ENCODE assay signal across 29 cellular contexts in genomic region chr7:47550788-47551470, GRCh38. TPM values are rescaled to one million over a fixed set of nuclear protein-coding genes. Genes with fewer than 3 reads are reported as not detected.
DNase-seq lines count a peak whose midpoint lies in the region; ATAC-seq and TF ChIP-seq lines count a peak whose summit lies in the region.
"Had no signal": no experiment of that assay in that cellular context is flagged by ENCODE, and none has a peak within 500 bp of the region (broad histone marks: within the 10 kb centered on the region; RNA-seq: fewer than 3 reads in every experiment).

No MANE protein-coding gene starts in this region.

- H3K27me3 ChIP-seq in Caco-2 (replicated peaks; ENCODE audit: control insufficient read depth, insufficient read depth, low read length) (no peaks in the 10 kb centered on the region), suprapubic skin (no peaks in the 10 kb centered on the region)
- H3K27me3 ChIP-seq in effector memory CD4-positive, alpha-beta T cell (replicated peaks; ENCODE audit: control insufficient read depth, insufficient read depth, low read length, poor library complexity, severe bottlenecking) = no peaks in the 10 kb centered on the region
- H3K27me3 ChIP-seq: left lung, SJCRH30 had no signal

- TF ChIP-seq EP300 in suprapubic skin (IDR thresholded peaks at IDR 0.05) = no peak

- BruUV-seq in Caco-2 (replicated peaks; lab: Mats Ljungman, UMichigan) = no TSS peak

- H3K27ac Mint-ChIP-seq in Caco-2 (ENCODE audit: unreplicated experiment) (peak overlapping the region; percentile 74), mesothelial cell of epicardium (peak overlapping the region; percentile 78)
- H3K27ac Mint-ChIP-seq: activated CD8-positive, alpha-beta T cell treated with anti-CD3 and anti-CD28 coated beads, Interleukin-2, amount 10 ng/mL, durations not matched to agents 7 days and 5 days; activated T-helper 17 cell treated with anti-CD3 and anti-CD28 coated beads, Interleukin-2, amount 50 U/mL, for 72 hours had no signal

- CTCF ChIA-PET in Caco-2 (lab: Charles Lee) = no interaction called here

- WGBS in suprapubic skin = 65% methylated on average over 11 of the region's 11 CpGs

- H3K9me3 Mint-ChIP-seq in Caco-2 (ENCODE audit: unreplicated experiment) (no peaks in the 10 kb centered on the region), mesothelial cell of epicardium (peaks cover 3% of the 10 kb centered on the region)
- H3K9me3 Mint-ChIP-seq: activated T-helper 17 cell treated with anti-CD3 and anti-CD28 coated beads, Interleukin-2, amount 50 U/mL, for 72 hours; naive thymus-derived CD8-positive, alpha-beta T cell had no signal

- H3K4me3 ChIP-seq in Caco-2 (ENCODE audit: low read depth, low read length) (no peak overlapping the region), coronary artery (peak overlapping the region; percentile 22), suprapubic skin (no peak overlapping the region)
- H3K4me3 ChIP-seq in effector memory CD4-positive, alpha-beta T cell (ENCODE audit: insufficient read depth, low read depth, low read length, poor library complexity, severe bottlenecking) = no peak overlapping the region
- H3K4me3 ChIP-seq: K562, left lung, SJCRH30, skin epidermis had no signal

- no peak for DNase-seq in Caco-2
- no peak for DNase-seq in coronary artery (ENCODE audit: low spot score)
- no peak for DNase-seq in mesothelial cell of epicardium (ENCODE audit: low spot score in 2 of 2, unreplicated experiment in 2 of 2)
- DNase-seq in suprapubic skin (ENCODE audit: low spot score in 2 of 2) = no peak
- DNase-seq in mucosa of gallbladder (ENCODE audit: low spot score) = no peak
- no peak for DNase-seq in effector memory CD4-positive, alpha-beta T cell
- DNase-seq in GM20000 (ENCODE audit: low spot score) = no peak
- DNase-seq: activated CD8-positive, alpha-beta T cell treated with anti-CD3 and anti-CD28 coated beads, Interleukin-2, amount 10 ng/mL, durations not matched to agents 7 days and 5 days; activated naive CD4-positive, alpha-beta T cell treated with anti-CD3 and anti-CD28 coated beads, Interleukin-2, amount 50 U/mL, for 16 hours; C1 segment of cervical spinal cord; cerebellar nuclear complex; DMS79; GDM1; midbrain; naive thymus-derived CD8-positive, alpha-beta T cell; NCI-H1092; NCI-H1694 treated with DMSO at 0.1 percent for 48 hours; NCI-H510A; occipital lobe; SJCRH30; stimulated activated naive CD8-positive, alpha-beta T cell treated with anti-CD3 and anti-CD28 coated beads, Interleukin-15, Interleukin-2, amounts not matched to agents 100 U/mL and 50 U/mL, for 24 hours; SW 1271; T-helper 9 cell had no signal

- H3K4me3 Mint-ChIP-seq in Caco-2 (ENCODE audit: unreplicated experiment) (no peak overlapping the region), mesothelial cell of epicardium (no peak overlapping the region)
- H3K4me3 Mint-ChIP-seq: activated CD8-positive, alpha-beta T cell treated with anti-CD3 and anti-CD28 coated beads, Interleukin-2, amount 10 ng/mL, durations not matched to agents 7 days and 5 days; activated T-helper 17 cell treated with anti-CD3 and anti-CD28 coated beads, Interleukin-2, amount 50 U/mL, for 72 hours; naive thymus-derived CD8-positive, alpha-beta T cell had no signal

- H3K36me3 ChIP-seq in Caco-2 (ENCODE audit: control insufficient read depth, insufficient read depth, low read length) (peaks cover 7% of the 10 kb centered on the region), suprapubic skin (no peaks in the 10 kb centered on the region)
- no peaks in the 10 kb centered on the region for H3K36me3 ChIP-seq in effector memory CD4-positive, alpha-beta T cell (ENCODE audit: control insufficient read depth, insufficient read depth, low read length)
- H3K36me3 ChIP-seq: left lung, SJCRH30 had no signal

- TF ChIP-seq POLR2A in suprapubic skin (IDR thresholded peaks at IDR 0.05) = no peak

- H3K4me1 ChIP-seq in Caco-2 (peaks cover 68% of the 10 kb centered on the region), suprapubic skin (peaks cover 25% of the 10 kb centered on the region)
- H3K4me1 ChIP-seq in effector memory CD4-positive, alpha-beta T cell (ENCODE audit: control insufficient read depth, insufficient read depth, low read length, poor library complexity, severe bottlenecking) = no peaks in the 10 kb centered on the region
- H3K4me1 ChIP-seq: SJCRH30 had no signal

- H3K27me3 Mint-ChIP-seq in Caco-2 (ENCODE audit: insufficient read depth, unreplicated experiment) = no peaks in the 10 kb centered on the region
- no peaks in the 10 kb centered on the region for H3K27me3 Mint-ChIP-seq in mesothelial cell of epicardium (ENCODE audit: low read depth)
- H3K27me3 Mint-ChIP-seq: activated T-helper 17 cell treated with anti-CD3 and anti-CD28 coated beads, Interleukin-2, amount 50 U/mL, for 72 hours; brain had no signal

- peaks cover 54% of the 10 kb centered on the region for H3K4me1 Mint-ChIP-seq in Caco-2 (ENCODE audit: low read depth, unreplicated experiment)
- H3K4me1 Mint-ChIP-seq in mesothelial cell of epicardium = peaks cover 63% of the 10 kb centered on the region
- H3K4me1 Mint-ChIP-seq: activated T-helper 17 cell treated with anti-CD3 and anti-CD28 coated beads, Interleukin-2, amount 50 U/mL, for 72 hours had no signal

- H3K36me3 Mint-ChIP-seq in Caco-2 (ENCODE audit: insufficient read depth, unreplicated experiment) (peaks cover 98% of the 10 kb centered on the region), mesothelial cell of epicardium (peaks cover 28% of the 10 kb centered on the region)
- H3K36me3 Mint-ChIP-seq: naive thymus-derived CD8-positive, alpha-beta T cell had no signal

- ATAC-seq in HG03196 (IDR thresholded peaks at IDR 0.05; ENCODE audit: unreplicated experiment) = no peak
- ATAC-seq: activated CD8-positive, alpha-beta T cell treated with anti-CD3 and anti-CD28 coated beads, Interleukin-2, amount 10 ng/mL, durations not matched to agents 7 days and 5 days; activated T-helper 17 cell treated with anti-CD3 and anti-CD28 coated beads, Interleukin-2, amount 50 U/mL, for 72 hours; K562; left lung; naive thymus-derived CD8-positive, alpha-beta T cell; stimulated activated naive CD8-positive, alpha-beta T cell treated with anti-CD3 and anti-CD28 coated beads, Interleukin-15, Interleukin-2, amounts not matched to agents 100 U/mL and 50 U/mL, for 24 hours had no signal

- TF ChIP-seq CTCF in Caco-2 (IDR thresholded peaks at IDR 0.05; ENCODE audit: insufficient read depth in 1 of 2, low read depth in 1 of 2, low read length in 1 of 2, severe bottlenecking in 1 of 2, unreplicated experiment in 1 of 2) (no peak), coronary artery (IDR thresholded peaks at IDR 0.05) (no peak), mesothelial cell of epicardium (IDR thresholded peaks at IDR 0.05; ENCODE audit: unreplicated experiment) (no peak), suprapubic skin (IDR thresholded peaks at IDR 0.05) (no peak), GM20000 (IDR thresholded peaks at IDR 0.05; ENCODE audit: extremely low read depth, missing control alignments) (no peak)

- POLR2A ChIA-PET in Caco-2 (lab: Charles Lee) = no interaction called here

- no peaks in the 10 kb centered on the region for H3K9me3 ChIP-seq in Caco-2
- no peaks in the 10 kb centered on the region for H3K9me3 ChIP-seq in suprapubic skin
- no peaks in the 10 kb centered on the region for H3K9me3 ChIP-seq in effector memory CD4-positive, alpha-beta T cell (ENCODE audit: control insufficient read depth, low read length)
- H3K9me3 ChIP-seq: left lung, SJCRH30 had no signal

- H3K27ac ChIP-seq in coronary artery (peak overlapping the region in 1 of 2 donors; percentile 63), suprapubic skin (peak overlapping the region; percentile 57)
- H3K27ac ChIP-seq in effector memory CD4-positive, alpha-beta T cell (ENCODE audit: insufficient read depth, low read length, poor library complexity, severe bottlenecking) = no peak overlapping the region
- H3K27ac ChIP-seq: left lung, SJCRH30 had no signal

- intact Hi-C loops in Caco-2 (cut with micrococcal nuclease; ENCODE audit: unreplicated experiment) = no loop called here

RNA-seq across cellular contexts. Expression of gene TNS3, which starts 31.0 kb away (rescaled TPM):
- 252 and 263 TPM in 2 replicates for total RNA-seq in Caco-2 (2022)
- 427 to 461 TPM (median 452 TPM) in 3 replicates for total RNA-seq in mesothelial cell of epicardium
- 10 to 100 TPM; 14.3 to 53.0 (median 31.9) TPM for total RNA-seq in suprapubic skin
- 97.2 TPM for total RNA-seq in mucosa of gallbladder
- total RNA-seq: activated CD8-positive, alpha-beta T cell treated with anti-CD3 and anti-CD28 coated beads, Interleukin-2, amount 10 ng/mL, durations not matched to agents 7 days and 5 days had no signal
